ENCODE assay signal across 17 cellular contexts in genomic region chr16:67446968-67447507, GRCh38. TPM values are rescaled to one million over a fixed set of nuclear protein-coding genes. Genes with fewer than 3 reads are reported as not detected.
DNase-seq lines count a peak whose midpoint lies in the region; ATAC-seq and TF ChIP-seq lines count a peak whose summit lies in the region.
"Had no signal": no experiment of that assay in that cellular context is flagged by ENCODE, and none has a peak within 500 bp of the region (broad histone marks: within the 10 kb centered on the region; RNA-seq: fewer than 3 reads in every experiment).

No MANE protein-coding gene starts in this region.

- DNase-seq in left ventricle myocardium inferior (no peak), left cardiac atrium (no peak), psoas muscle (no peak), vagina (ENCODE audit: extremely low spot score in 2 of 2) (no peak)
- DNase-seq in activated effector memory CD4-positive, alpha-beta T cell treated with anti-CD3 and anti-CD28 coated beads, Interleukin-2, amount 50 U/mL, for 16 hours = no peak
- DNase-seq: NCI-H1105 had no signal

- intact Hi-C loops in left ventricle myocardium inferior (cut with micrococcal nuclease) = no loop called here
- intact Hi-C loops in left cardiac atrium (cut with DNase I) = no loop called here
- intact Hi-C loops in psoas muscle (cut with DNase I) = no loop called here
- intact Hi-C loops in vagina (cut with DNase I) = no loop called here

- H3K27ac ChIP-seq in left ventricle myocardium inferior (replicated peaks) (peak overlapping the region; percentile 76), gastroesophageal sphincter (peak overlapping the region in 3 of 4 donors; percentile 34 to 63 (median 51)), psoas muscle (peak overlapping the region; percentile 30), vagina (peak overlapping the region; percentile 78)
- H3K27ac ChIP-seq: gastrocnemius medialis had no signal

- H3K27me3 ChIP-seq in left ventricle myocardium inferior (ENCODE audit: low read depth) (no peaks in the 10 kb centered on the region), gastroesophageal sphincter (no peaks in the 10 kb centered on the region), psoas muscle (ENCODE audit: insufficient read depth in 3 of 3, low read length in 2 of 3) (no peaks in the 10 kb centered on the region), vagina (no peaks in the 10 kb centered on the region)
- H3K27me3 ChIP-seq: gastrocnemius medialis had no signal

- ATAC-seq in left cardiac atrium (no peak), gastroesophageal sphincter (no peak), psoas muscle (no peak), GM19351 (IDR thresholded peaks at IDR 0.05; ENCODE audit: unreplicated experiment) (no peak), HG03108 (IDR thresholded peaks at IDR 0.05; ENCODE audit: unreplicated experiment) (no peak)
- ATAC-seq: gastrocnemius medialis had no signal

- TF ChIP-seq POLR2A in gastroesophageal sphincter (IDR thresholded peaks at IDR 0.05) (no peak), vagina (IDR thresholded peaks at IDR 0.05) (no peak)

- WGBS in gastroesophageal sphincter (ENCODE audit: low coverage in 1 of 2), 2 donors = 73 to 84% methylated on average over 3 to 5 of the region's 8 CpGs
- 45 to 51% (median 48%) methylated on average over 8 of the region's 8 CpGs for WGBS in psoas muscle, 3 donors

- peaks cover 100% of the 10 kb centered on the region for H3K4me1 ChIP-seq in left ventricle myocardium inferior
- peaks cover 0 to 98% (median 58%) of the 10 kb centered on the region in 3 donors for H3K4me1 ChIP-seq in gastroesophageal sphincter
- peaks cover 99% of the 10 kb centered on the region for H3K4me1 ChIP-seq in psoas muscle
- peaks cover 95% of the 10 kb centered on the region for H3K4me1 ChIP-seq in vagina

- H3K9me3 ChIP-seq in left ventricle myocardium inferior (replicated peaks) = no peaks in the 10 kb centered on the region
- H3K9me3 ChIP-seq in gastroesophageal sphincter = no peaks in the 10 kb centered on the region
- no peaks in the 10 kb centered on the region for H3K9me3 ChIP-seq in psoas muscle
- no peaks in the 10 kb centered on the region for H3K9me3 ChIP-seq in vagina
- H3K9me3 ChIP-seq: gastrocnemius medialis had no signal

- TF ChIP-seq CTCF in left ventricle myocardium inferior (IDR thresholded peaks at IDR 0.05; ENCODE audit: borderline replicate concordance) (no peak), gastroesophageal sphincter (IDR thresholded peaks at IDR 0.05) (no peak), psoas muscle (IDR thresholded peaks at IDR 0.05) (no peak), vagina (IDR thresholded peaks at IDR 0.05) (no peak)

- H3K36me3 ChIP-seq in left ventricle myocardium inferior (peaks cover 16% of the 10 kb centered on the region), gastroesophageal sphincter (peaks cover 0 to 79% of the 10 kb centered on the region in 2 donors), psoas muscle (ENCODE audit: insufficient read depth in 1 of 2, low read depth in 1 of 2) (no peaks in the 10 kb centered on the region), vagina (peaks cover 0 to 10% of the 10 kb centered on the region in 2 donors)

- TF ChIP-seq EP300 in gastroesophageal sphincter (IDR thresholded peaks at IDR 0.05) = no peak

- H3K4me3 ChIP-seq in left ventricle myocardium inferior = peak overlapping the region; percentile 7
- H3K4me3 ChIP-seq in gastroesophageal sphincter = no peak overlapping the region
- H3K4me3 ChIP-seq in psoas muscle = no peak overlapping the region
- H3K4me3 ChIP-seq in vagina = no peak overlapping the region
- H3K4me3 ChIP-seq: gastrocnemius medialis, skin epidermis had no signal

RNA-seq across cellular contexts. Expression of gene HSD11B2, which starts 16.1 kb away (rescaled TPM):
- total RNA-seq in left ventricle myocardium inferior = 0.99 TPM
- 1 to 10 TPM in 1 of 2 donors, not detected in 1; 1.6 TPM for total RNA-seq in left cardiac atrium
- 1 to 10 TPM in 1 of 4 donors, under 1 TPM in 2, not detected in 1; 0.19 to 2.1 (median 0.27) TPM for total RNA-seq in gastroesophageal sphincter
- total RNA-seq in psoas muscle = under 1 TPM; 0.16 to 0.71 (median 0.39) TPM
- polyA plus RNA-seq in psoas muscle = under 1 TPM; 0.11 to 0.35 (median 0.17) TPM
- total RNA-seq in vagina = 30.2 TPM
- total RNA-seq: CD4-positive, alpha-beta memory T cell; Daoy; endothelial cell of umbilical vein had no signal

RNA-seq across cellular contexts. Expression of gene ZDHHC1, which starts 30.8 kb away (rescaled TPM):
- 2.9 TPM for total RNA-seq in left ventricle myocardium inferior
- 1 to 10 TPM; 4.6 to 6.8 TPM for total RNA-seq in left cardiac atrium
- total RNA-seq in gastroesophageal sphincter = 10 to 100 TPM in 3 of 4 donors, 1 to 10 TPM in 1; 7.5 to 26.7 (median 17.3) TPM
- total RNA-seq in psoas muscle = 10 to 100 TPM in 1 of 4 donors, 1 to 10 TPM in 3; 5.8 to 11.0 (median 6.9) TPM
- 1 to 10 TPM; 1.7 to 5.0 (median 2.9) TPM for polyA plus RNA-seq in psoas muscle
- 22.3 TPM for total RNA-seq in vagina
- total RNA-seq: CD4-positive, alpha-beta memory T cell had no signal
- polyA plus RNA-seq: CD4-positive, alpha-beta memory T cell had no signal

RNA-seq across cellular contexts. Expression of gene ATP6V0D1, which starts 33.9 kb away (rescaled TPM):
- total RNA-seq in left ventricle myocardium inferior = 65.8 TPM
- 10 to 100 TPM; 66.9 to 71.3 TPM for total RNA-seq in left cardiac atrium
- 100 to 1,000 TPM in 2 of 4 donors, 10 to 100 TPM in 2; 94.2 to 145 (median 110) TPM for total RNA-seq in gastroesophageal sphincter
- total RNA-seq in psoas muscle = 100 to 1,000 TPM in 1 of 4 donors, 10 to 100 TPM in 3; 81.2 to 104 (median 87.3) TPM
- polyA plus RNA-seq in psoas muscle = 10 to 100 TPM; 60.2 to 92.4 (median 62.8) TPM
- total RNA-seq in vagina = 110 TPM

RNA-seq across cellular contexts. Expression of gene AGRP, which starts 36.3 kb away (rescaled TPM):
- total RNA-seq in left ventricle myocardium inferior (not detected), left cardiac atrium (not detected), gastroesophageal sphincter (not detected), psoas muscle (not detected), vagina (not detected)
- polyA plus RNA-seq in psoas muscle = not detected
- total RNA-seq: A673; activated T-cell treated with anti-CD3 and anti-CD28 coated beads, Interleukin-2, amount 50 U/mL, for 4 hours; CD4-positive, alpha-beta memory T cell; chondrocyte; Daoy; endothelial cell of umbilical vein; gastrocnemius medialis had no signal
- polyA plus RNA-seq: CD4-positive, alpha-beta memory T cell; endothelial cell of umbilical vein had no signal

RNA-seq across cellular contexts. Expression of gene TPPP3, which starts 53.7 kb away (rescaled TPM):
- total RNA-seq in left ventricle myocardium inferior = 15.5 TPM
- total RNA-seq in left cardiac atrium = 10 to 100 TPM; 22.9 to 40.1 TPM
- 100 to 1,000 TPM in 1 of 4 donors, 10 to 100 TPM in 3; 14.8 to 111 (median 55.0) TPM for total RNA-seq in gastroesophageal sphincter
- total RNA-seq in psoas muscle = 10 to 100 TPM; 14.8 to 36.4 (median 25.7) TPM
- 10 to 100 TPM in 2 of 3 donors, 1 to 10 TPM in 1; 5.3 to 21.4 (median 17.0) TPM for polyA plus RNA-seq in psoas muscle
- 28.2 TPM for total RNA-seq in vagina
- total RNA-seq: CD4-positive, alpha-beta memory T cell; Daoy had no signal
- polyA plus RNA-seq: CD4-positive, alpha-beta memory T cell had no signal
